Comparison of ENCODE assay signal across 15 cellular contexts in genomic region chr1:152543808-152544207, GRCh38. TPM values are rescaled to one million over a fixed set of nuclear protein-coding genes. Genes with fewer than 3 reads are reported as not detected.
DNase-seq lines count a peak whose midpoint lies in the region; ATAC-seq, FAIRE-seq and TF ChIP-seq lines count a peak whose summit lies in the region.
"Had no signal": no experiment of that assay in that cellular context is flagged by ENCODE, and none has a peak within 500 bp of the region (broad histone marks: within the 10 kb centered on the region; RNA-seq: fewer than 3 reads in every experiment).

No MANE protein-coding gene starts in this region.

- H3K4me3 ChIP-seq in OCI-LY1 (ENCODE audit: low read depth, low read length, poor library complexity, severe bottlenecking) (no peak overlapping the region), epithelial cell of proximal tubule (ENCODE audit: low read depth, low read length) (no peak overlapping the region)
- H3K4me3 ChIP-seq in naive thymus-derived CD4-positive, alpha-beta T cell (ENCODE audit: low read length) = no peak overlapping the region

- peaks cover 0 to 1% (median 0%) of the 10 kb centered on the region in 7 donors for H3K4me1 Mint-ChIP-seq in naive thymus-derived CD4-positive, alpha-beta T cell

- H3K27me3 ChIP-seq in OCI-LY1 (ENCODE audit: insufficient read depth, low read length) = no peaks in the 10 kb centered on the region
- no peaks in the 10 kb centered on the region for H3K27me3 ChIP-seq in naive thymus-derived CD4-positive, alpha-beta T cell (ENCODE audit: control insufficient read depth in 2 of 2, insufficient read depth in 2 of 2, low read length in 2 of 2)

- no peaks in the 10 kb centered on the region for H3F3A ChIP-seq in OCI-LY1 (ENCODE audit: insufficient read depth, low read length)

- FAIRE-seq in GM12891 (lab: Jason Lieb, UNC) = no peak

- CTCF ChIA-PET in naive thymus-derived CD4-positive, alpha-beta T cell (lab: Charles Lee) = no interaction called here

- no peaks in the 10 kb centered on the region for H3K9me3 ChIP-seq in OCI-LY1 (ENCODE audit: low read length)
- no peaks in the 10 kb centered on the region for H3K9me3 ChIP-seq in naive thymus-derived CD4-positive, alpha-beta T cell (ENCODE audit: control insufficient read depth in 2 of 3, low read length in 3 of 3)

- peak; percentile 71 for TF ChIP-seq CTCF in C4-2B (conservative IDR thresholded peaks at IDR 0.05)
- peak; percentile 52 for TF ChIP-seq CTCF in OCI-LY1 (IDR thresholded peaks at IDR 0.05; ENCODE audit: low read length)
- TF ChIP-seq CTCF in epithelial cell of proximal tubule (conservative IDR thresholded peaks at IDR 0.05; ENCODE audit: low read depth, low read length) = peak; percentile 34

- TF ChIP-seq POLR2A in GM12891 (IDR thresholded peaks at IDR 0.05; ENCODE audit: low read depth, low read length) = no peak

- H3K9ac ChIP-seq in OCI-LY1 (ENCODE audit: low read length) = no peak overlapping the region

- no peak overlapping the region for H3K27ac ChIP-seq in C4-2B
- H3K27ac ChIP-seq in OCI-LY1 (ENCODE audit: low read depth, low read length, poor library complexity, severe bottlenecking) = no peak overlapping the region
- no peak overlapping the region for H3K27ac ChIP-seq in naive thymus-derived CD4-positive, alpha-beta T cell (ENCODE audit: low read depth, low read length)

- H3K9me3 Mint-ChIP-seq in naive thymus-derived CD4-positive, alpha-beta T cell = peaks cover 0 to 7% (median 2%) of the 10 kb centered on the region in 11 donors
- H3K9me3 Mint-ChIP-seq: activated naive CD4-positive, alpha-beta T cell treated with anti-CD3 and anti-CD28 coated beads, Interleukin-2, amount 50 U/mL, for 72 hours; CD4-positive, alpha-beta T cell had no signal

- no peaks in the 10 kb centered on the region for H3K79me2 ChIP-seq in OCI-LY1 (ENCODE audit: insufficient read depth, low read length)

- intact Hi-C loops in naive thymus-derived CD4-positive, alpha-beta T cell (cut with micrococcal nuclease) = no loop called here

- POLR2A ChIA-PET in naive thymus-derived CD4-positive, alpha-beta T cell (lab: Charles Lee) = no interaction called here

- no peak overlapping the region for H3K27ac Mint-ChIP-seq in naive thymus-derived CD4-positive, alpha-beta T cell
- H3K27ac Mint-ChIP-seq: activated naive CD4-positive, alpha-beta T cell treated with anti-CD3 and anti-CD28 coated beads, Interleukin-2, amount 50 U/mL, for 72 hours; CD4-positive, alpha-beta T cell had no signal

- peaks cover 0 to 49% (median 30%) of the 10 kb centered on the region in 5 donors for H3K27me3 Mint-ChIP-seq in naive thymus-derived CD4-positive, alpha-beta T cell

- ATAC-seq in HG03469 (IDR thresholded peaks at IDR 0.05; ENCODE audit: unreplicated experiment) = no peak
- ATAC-seq in naive thymus-derived CD4-positive, alpha-beta T cell = no peak
- ATAC-seq: activated naive CD4-positive, alpha-beta T cell treated with anti-CD3 and anti-CD28 coated beads, Interleukin-2, amount 50 U/mL, for 72 hours had no signal

- H3K9me2 ChIP-seq in OCI-LY1 (ENCODE audit: low read depth, low read length) = no peaks in the 10 kb centered on the region

- DNase-seq in GM12891 (ENCODE audit: insufficient read length, low spot score) (peak; percentile 12), epithelial cell of proximal tubule (ENCODE audit: low read depth) (no peak), NCI-H2107 treated with DMSO at 0.1 percent for 48 hours (lab: John Stamatoyannopoulos, UW; ENCODE audit: unreplicated experiment) (no peak), DMS114 treated with DMSO at 0.1 percent for 48 hours (lab: John Stamatoyannopoulos, UW; ENCODE audit: unreplicated experiment) (no peak)
- DNase-seq in naive thymus-derived CD4-positive, alpha-beta T cell = no peak
- DNase-seq: CD4-positive, alpha-beta T cell; cerebellar nuclear complex; NCI-H446 treated with DMSO at 0.1 percent for 48 hours; T-helper 1 cell had no signal

- no peaks in the 10 kb centered on the region for H4K20me1 ChIP-seq in OCI-LY1 (ENCODE audit: insufficient read depth, low read length)

- H3K4me3 Mint-ChIP-seq in naive thymus-derived CD4-positive, alpha-beta T cell = no peak overlapping the region
- H3K4me3 Mint-ChIP-seq: CD4-positive, alpha-beta T cell had no signal

- H3K36me3 ChIP-seq in OCI-LY1 (ENCODE audit: insufficient read depth, low read length) = no peaks in the 10 kb centered on the region
- no peaks in the 10 kb centered on the region for H3K36me3 ChIP-seq in naive thymus-derived CD4-positive, alpha-beta T cell (ENCODE audit: control insufficient read depth in 2 of 3, insufficient read depth in 3 of 3, low read length in 3 of 3)

- no peak overlapping the region for H2AFZ ChIP-seq in OCI-LY1 (ENCODE audit: low read length)

- H3K4me2 ChIP-seq in OCI-LY1 (ENCODE audit: low read length) = no peak overlapping the region

- no peaks in the 10 kb centered on the region for H3K4me1 ChIP-seq in OCI-LY1 (ENCODE audit: insufficient read depth, low read length, severe bottlenecking)
- H3K4me1 ChIP-seq in naive thymus-derived CD4-positive, alpha-beta T cell (ENCODE audit: control insufficient read depth in 2 of 2, insufficient read depth in 2 of 2, low read length in 2 of 2) = no peaks in the 10 kb centered on the region

- no peaks in the 10 kb centered on the region for H3K36me3 Mint-ChIP-seq in naive thymus-derived CD4-positive, alpha-beta T cell
- H3K36me3 Mint-ChIP-seq: activated naive CD4-positive, alpha-beta T cell treated with anti-CD3 and anti-CD28 coated beads, Interleukin-2, amount 50 U/mL, for 72 hours had no signal

TF ChIP-seq in GM12891, 5 proteins besides CTCF, POLR2A, EP300 and RAD21:
- no peak for TF ChIP-seq PAX5 (IDR thresholded peaks at IDR 0.05; ENCODE audit: insufficient read depth, low read length, severe bottlenecking)
- no peak for TF ChIP-seq SPI1 (IDR thresholded peaks at IDR 0.05; ENCODE audit: low read depth, low read length)
- TF ChIP-seq TAF1 (IDR thresholded peaks at IDR 0.05; ENCODE audit: low read depth, low read length) = no peak
- no peak for TF ChIP-seq POU2F2 (IDR thresholded peaks at IDR 0.05; ENCODE audit: low read depth, low read length)
- no peak for TF ChIP-seq POLR2AphosphoS5 (IDR thresholded peaks at IDR 0.05; ENCODE audit: low read depth, low read length)
TF ChIP-seq in GM12891: peak in this region for 0.

RNA-seq across cellular contexts. Expression of gene LCE3E, which starts 22.8 kb away (rescaled TPM):
- not detected for polyA plus RNA-seq in GM12891 (2012; ENCODE audit: low read depth, missing spikeins)
- not detected in 2 replicates for total RNA-seq in epithelial cell of proximal tubule
- not detected for total RNA-seq in naive thymus-derived CD4-positive, alpha-beta T cell
- polyA plus RNA-seq in naive thymus-derived CD4-positive, alpha-beta T cell = not detected
- total RNA-seq: activated naive CD4-positive, alpha-beta T cell treated with anti-CD3 and anti-CD28 coated beads, Interleukin-2, amount 50 U/mL, for 72 hours; CD4-positive, alpha-beta T cell; fibroblast of lung; renal cortical epithelial cell had no signal
- polyA plus RNA-seq: fibroblast of lung had no signal

RNA-seq across cellular contexts. Expression of gene CRCT1, which starts 29.5 kb away (rescaled TPM):
- polyA plus RNA-seq in GM12891 (2012; ENCODE audit: low read depth, missing spikeins) = not detected
- total RNA-seq in epithelial cell of proximal tubule = 0.40 TPM in 1 of 2 replicates, not detected in the other
- not detected for total RNA-seq in naive thymus-derived CD4-positive, alpha-beta T cell
- polyA plus RNA-seq in naive thymus-derived CD4-positive, alpha-beta T cell = not detected
- total RNA-seq: activated naive CD4-positive, alpha-beta T cell treated with anti-CD3 and anti-CD28 coated beads, Interleukin-2, amount 50 U/mL, for 72 hours; CD4-positive, alpha-beta T cell; fibroblast of lung; renal cortical epithelial cell had no signal
- polyA plus RNA-seq: fibroblast of lung had no signal

RNA-seq across cellular contexts. Expression of gene LCE5A, which starts 33.2 kb away (rescaled TPM):
- polyA plus RNA-seq in GM12891 (2012; ENCODE audit: low read depth, missing spikeins) = not detected
- total RNA-seq in epithelial cell of proximal tubule = not detected in 2 replicates
- total RNA-seq in naive thymus-derived CD4-positive, alpha-beta T cell = not detected
- polyA plus RNA-seq in naive thymus-derived CD4-positive, alpha-beta T cell = not detected
- total RNA-seq: activated naive CD4-positive, alpha-beta T cell treated with anti-CD3 and anti-CD28 coated beads, Interleukin-2, amount 50 U/mL, for 72 hours; CD4-positive, alpha-beta T cell; fibroblast of lung; renal cortical epithelial cell had no signal
- polyA plus RNA-seq: fibroblast of lung had no signal

RNA-seq across cellular contexts. Expression of gene LCE3D, which starts 36.5 kb away (rescaled TPM):
- polyA plus RNA-seq in GM12891 (2012; ENCODE audit: low read depth, missing spikeins) = not detected
- total RNA-seq in epithelial cell of proximal tubule = not detected in 2 replicates
- total RNA-seq in naive thymus-derived CD4-positive, alpha-beta T cell = not detected
- not detected for polyA plus RNA-seq in naive thymus-derived CD4-positive, alpha-beta T cell
- total RNA-seq: activated naive CD4-positive, alpha-beta T cell treated with anti-CD3 and anti-CD28 coated beads, Interleukin-2, amount 50 U/mL, for 72 hours; CD4-positive, alpha-beta T cell; fibroblast of lung; renal cortical epithelial cell had no signal
- polyA plus RNA-seq: fibroblast of lung had no signal

RNA-seq across cellular contexts. Expression of gene LCE3C, which starts 56.2 kb away (rescaled TPM):
- polyA plus RNA-seq in GM12891 (2012; ENCODE audit: low read depth, missing spikeins) = not detected
- not detected in 2 replicates for total RNA-seq in epithelial cell of proximal tubule
- not detected for total RNA-seq in naive thymus-derived CD4-positive, alpha-beta T cell
- not detected for polyA plus RNA-seq in naive thymus-derived CD4-positive, alpha-beta T cell
- total RNA-seq: activated naive CD4-positive, alpha-beta T cell treated with anti-CD3 and anti-CD28 coated beads, Interleukin-2, amount 50 U/mL, for 72 hours; CD4-positive, alpha-beta T cell; fibroblast of lung; renal cortical epithelial cell had no signal
- polyA plus RNA-seq: fibroblast of lung had no signal
